1 cellular context compared by ENCODE assay signal in the genomic region with DNA sequence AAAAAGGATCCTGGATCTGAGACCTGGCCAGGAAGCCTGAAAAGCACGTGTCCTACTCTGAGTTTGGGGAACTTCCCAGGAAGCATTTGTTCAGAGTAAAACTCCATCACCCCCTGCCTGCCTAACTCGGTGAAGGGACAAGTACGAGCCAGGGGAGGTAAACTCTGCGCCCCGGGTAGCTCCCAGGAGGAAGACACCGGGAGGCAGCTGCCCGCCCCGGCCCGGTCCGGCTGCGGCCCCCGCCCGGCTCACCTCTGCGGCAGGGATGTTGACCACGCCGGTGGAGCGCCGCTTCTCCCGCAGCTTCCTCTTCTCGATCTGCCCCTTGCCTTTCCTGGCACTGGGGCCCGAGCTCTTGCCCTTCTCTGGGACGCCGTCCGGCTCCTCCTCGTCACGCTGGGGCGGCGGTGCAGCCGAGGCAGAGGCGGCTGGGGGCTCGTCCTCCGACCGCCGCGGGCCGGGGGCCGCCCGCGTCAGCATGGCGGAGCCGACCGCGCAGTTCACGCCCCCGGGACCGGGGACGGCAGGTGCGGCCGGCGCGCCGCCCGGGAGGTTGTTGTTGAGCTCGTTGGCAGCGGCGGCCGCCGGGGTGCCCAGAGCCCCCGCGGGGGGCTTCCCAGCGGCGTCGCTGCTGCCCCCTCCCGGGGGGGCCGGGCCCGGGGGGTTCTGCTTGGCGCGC.
TF ChIP-seq lines count a peak whose summit lies in the region.

No MANE protein-coding gene starts in this region.

TF ChIP-seq in A549, 52 proteins besides CTCF, POLR2A, EP300 and RAD21 (continued from another document):
- TF ChIP-seq, protein P1, sequence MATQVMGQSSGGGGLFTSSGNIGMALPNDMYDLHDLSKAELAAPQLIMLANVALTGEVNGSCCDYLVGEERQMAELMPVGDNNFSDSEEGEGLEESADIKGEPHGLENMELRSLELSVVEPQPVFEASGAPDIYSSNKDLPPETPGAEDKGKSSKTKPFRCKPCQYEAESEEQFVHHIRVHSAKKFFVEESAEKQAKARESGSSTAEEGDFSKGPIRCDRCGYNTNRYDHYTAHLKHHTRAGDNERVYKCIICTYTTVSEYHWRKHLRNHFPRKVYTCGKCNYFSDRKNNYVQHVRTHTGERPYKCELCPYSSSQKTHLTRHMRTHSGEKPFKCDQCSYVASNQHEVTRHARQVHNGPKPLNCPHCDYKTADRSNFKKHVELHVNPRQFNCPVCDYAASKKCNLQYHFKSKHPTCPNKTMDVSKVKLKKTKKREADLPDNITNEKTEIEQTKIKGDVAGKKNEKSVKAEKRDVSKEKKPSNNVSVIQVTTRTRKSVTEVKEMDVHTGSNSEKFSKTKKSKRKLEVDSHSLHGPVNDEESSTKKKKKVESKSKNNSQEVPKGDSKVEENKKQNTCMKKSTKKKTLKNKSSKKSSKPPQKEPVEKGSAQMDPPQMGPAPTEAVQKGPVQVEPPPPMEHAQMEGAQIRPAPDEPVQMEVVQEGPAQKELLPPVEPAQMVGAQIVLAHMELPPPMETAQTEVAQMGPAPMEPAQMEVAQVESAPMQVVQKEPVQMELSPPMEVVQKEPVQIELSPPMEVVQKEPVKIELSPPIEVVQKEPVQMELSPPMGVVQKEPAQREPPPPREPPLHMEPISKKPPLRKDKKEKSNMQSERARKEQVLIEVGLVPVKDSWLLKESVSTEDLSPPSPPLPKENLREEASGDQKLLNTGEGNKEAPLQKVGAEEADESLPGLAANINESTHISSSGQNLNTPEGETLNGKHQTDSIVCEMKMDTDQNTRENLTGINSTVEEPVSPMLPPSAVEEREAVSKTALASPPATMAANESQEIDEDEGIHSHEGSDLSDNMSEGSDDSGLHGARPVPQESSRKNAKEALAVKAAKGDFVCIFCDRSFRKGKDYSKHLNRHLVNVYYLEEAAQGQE (IDR thresholded peaks at IDR 0.05): no peak
- TF ChIP-seq FOSB (CRISPR knock-in tag; IDR thresholded peaks at IDR 0.05) (no peak), HOXB5 (CRISPR knock-in tag; IDR thresholded peaks at IDR 0.05) (no peak), ZNF302 (CRISPR knock-in tag; IDR thresholded peaks at IDR 0.05) (no peak), TP53 (CRISPR knock-in tag; IDR thresholded peaks at IDR 0.05) (no peak), CEBPB (IDR thresholded peaks at IDR 0.05) (no peak), HDAC2 (IDR thresholded peaks at IDR 0.05) (no peak), RFX5 (IDR thresholded peaks at IDR 0.05) (no peak), MYC (IDR thresholded peaks at IDR 0.05; ENCODE audit: borderline replicate concordance, low read length) (peak; percentile 87), MAZ (IDR thresholded peaks at IDR 0.05; ENCODE audit: borderline replicate concordance, low read depth, low read length) (no peak), NR3C1 (IDR thresholded peaks at IDR 0.05) (no peak), SMC3 (IDR thresholded peaks at IDR 0.05) (no peak), ESRRA (IDR thresholded peaks at IDR 0.05; ENCODE audit: borderline replicate concordance, low read length) (no peak), FOSL2 (IDR thresholded peaks at IDR 0.05) (no peak), FOSL2 (CRISPR knock-in tag; IDR thresholded peaks at IDR 0.05) (no peak), CBX2 (IDR thresholded peaks at IDR 0.05; ENCODE audit: borderline replicate concordance, low read depth) (no peak), SREBF2 (IDR thresholded peaks at IDR 0.05) (no peak), RARB (CRISPR knock-in tag; IDR thresholded peaks at IDR 0.05) (no peak), CBX8 (IDR thresholded peaks at IDR 0.05) (no peak)
- TF ChIP-seq, protein P2, sequence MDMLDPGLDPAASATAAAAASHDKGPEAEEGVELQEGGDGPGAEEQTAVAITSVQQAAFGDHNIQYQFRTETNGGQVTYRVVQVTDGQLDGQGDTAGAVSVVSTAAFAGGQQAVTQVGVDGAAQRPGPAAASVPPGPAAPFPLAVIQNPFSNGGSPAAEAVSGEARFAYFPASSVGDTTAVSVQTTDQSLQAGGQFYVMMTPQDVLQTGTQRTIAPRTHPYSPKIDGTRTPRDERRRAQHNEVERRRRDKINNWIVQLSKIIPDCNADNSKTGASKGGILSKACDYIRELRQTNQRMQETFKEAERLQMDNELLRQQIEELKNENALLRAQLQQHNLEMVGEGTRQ (IDR thresholded peaks at IDR 0.05): peak; percentile 67; the same call in 1 of the 2 replicates
- TF ChIP-seq, protein P3, sequence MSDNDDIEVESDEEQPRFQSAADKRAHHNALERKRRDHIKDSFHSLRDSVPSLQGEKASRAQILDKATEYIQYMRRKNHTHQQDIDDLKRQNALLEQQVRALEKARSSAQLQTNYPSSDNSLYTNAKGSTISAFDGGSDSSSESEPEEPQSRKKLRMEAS (IDR thresholded peaks at IDR 0.05): peak; percentile 94
